25 cellular contexts compared by ENCODE assay signal in genomic region chr15:51443282-51443914, GRCh38.
DNase-seq lines count a peak whose midpoint lies in the region; ATAC-seq, FAIRE-seq and TF ChIP-seq lines count a peak whose summit lies in the region.
"Had no signal": no experiment of that assay in that cellular context is flagged by ENCODE, and none has a peak within 500 bp of the region (broad histone marks: within the 10 kb centered on the region; RNA-seq: fewer than 3 reads in every experiment).

No MANE protein-coding gene starts in this region.

- H3K36me3 ChIP-seq in Panc1 (ENCODE audit: control insufficient read depth, insufficient read depth, low read length) (no peaks in the 10 kb centered on the region), sigmoid colon (peaks cover 0 to 8% (median 2%) of the 10 kb centered on the region in 4 donors), breast epithelium (no peaks in the 10 kb centered on the region)

- TF ChIP-seq RAD21 in A549 (conservative IDR thresholded peaks at IDR 0.05 in 1 of 2, IDR thresholded peaks at IDR 0.05 in 1 of 2), result no peak

- H3K27ac ChIP-seq in A549, result no peak overlapping the region
- no peak overlapping the region for H3K27ac ChIP-seq in Panc1 (ENCODE audit: low read length)
- H3K27ac ChIP-seq in sigmoid colon, result no peak overlapping the region
- no peak overlapping the region for H3K27ac ChIP-seq in breast epithelium
- H3K27ac ChIP-seq: BLaER1 treated with 17β-estradiol and CSF1 and Interleukin-3, amounts not matched to agents 10 nM and 100 nM; RWPE1 had no signal

- in situ Hi-C loops in Panc1 (cut with HindIII; ENCODE audit: low pct_unique_long_range_greater_than_20kb, low sequenced_read_pairs), result no loop called here

- BruUV-seq in Panc1 (replicated peaks; lab: Mats Ljungman, UMichigan), result no TSS peak

- H3K27me3 ChIP-seq in Panc1 (ENCODE audit: control insufficient read depth, insufficient read depth, low read length) (no peaks in the 10 kb centered on the region), sigmoid colon (no peaks in the 10 kb centered on the region), breast epithelium (no peaks in the 10 kb centered on the region)
- H3K27me3 ChIP-seq: BLaER1 treated with 17β-estradiol and CSF1 and Interleukin-3, amounts not matched to agents 10 nM and 100 nM; MG63 had no signal

- H3K4me3 Mint-ChIP-seq in activated naive CD4-positive, alpha-beta T cell treated with anti-CD3 and anti-CD28 coated beads, Interleukin-2, amount 10 ng/mL, durations not matched to agents 7 days and 5 days, result no peak overlapping the region
- H3K4me3 Mint-ChIP-seq: CD4-positive, alpha-beta T cell had no signal

- TF ChIP-seq POLR2A in A549 (IDR thresholded peaks at IDR 0.05; ENCODE audit: low read length) (no peak), sigmoid colon (IDR thresholded peaks at IDR 0.05) (no peak), breast epithelium (IDR thresholded peaks at IDR 0.05) (no peak)

- H3K4me3 ChIP-seq in A549 (no peak overlapping the region), Panc1 (ENCODE audit: low read depth in 2 of 2, low read length in 2 of 2) (no peak overlapping the region), sigmoid colon (no peak overlapping the region), breast epithelium (no peak overlapping the region)
- H3K4me3 ChIP-seq: BLaER1 treated with 17β-estradiol and CSF1 and Interleukin-3, amounts not matched to agents 10 nM and 100 nM; MG63 had no signal

- CTCF ChIA-PET in A549 (lab: Yijun Ruan, JAX) (interaction anchor here (0.5 kb wide), 1 partner anchor 164 kb away, joined by 3 read pairs; no protein-coding TSS in a partner anchor), Panc1 (lab: Charles Lee) (no interaction called here)
- CTCF ChIA-PET in activated naive CD4-positive, alpha-beta T cell treated with anti-CD3 and anti-CD28 coated beads, Interleukin-2, amount 10 ng/mL, durations not matched to agents 7 days and 5 days (lab: Charles Lee), result no interaction called here

- H3K27ac Mint-ChIP-seq in activated naive CD4-positive, alpha-beta T cell treated with anti-CD3 and anti-CD28 coated beads, Interleukin-2, amount 10 ng/mL, durations not matched to agents 7 days and 5 days, result no peak overlapping the region
- H3K27ac Mint-ChIP-seq: CD4-positive, alpha-beta T cell had no signal

- H3K4me1 ChIP-seq in A549 (peaks cover 9% of the 10 kb centered on the region), Panc1 (ENCODE audit: control insufficient read depth, insufficient read depth, low read length) (no peaks in the 10 kb centered on the region), sigmoid colon (no peaks in the 10 kb centered on the region), breast epithelium (no peaks in the 10 kb centered on the region)
- H3K4me1 ChIP-seq: BLaER1 treated with 17β-estradiol and CSF1 and Interleukin-3, amounts not matched to agents 10 nM and 100 nM had no signal

- H3K9me3 Mint-ChIP-seq in activated naive CD4-positive, alpha-beta T cell treated with anti-CD3 and anti-CD28 coated beads, Interleukin-2, amount 10 ng/mL, durations not matched to agents 7 days and 5 days, result no peaks in the 10 kb centered on the region
- H3K9me3 Mint-ChIP-seq: CD4-positive, alpha-beta T cell had no signal

- intact Hi-C loops in Panc1 (cut with micrococcal nuclease; ENCODE audit: unreplicated experiment) (no loop called here), left colon (cut with DNase I, micrococcal nuclease) (no loop called here), sigmoid colon (cut with DNase I) (no loop called here), breast epithelium (cut with DNase I; ENCODE audit: low total_unique reads) (no loop called here)

- DNase-seq in A549 (ENCODE audit: low read depth in 1 of 2, low spot score in 1 of 2) (no peak), Panc1 (ENCODE audit: low read depth, low spot score) (no peak), left colon (no peak), sigmoid colon (peak; percentile 63), breast epithelium (ENCODE audit: low spot score in 2 of 2) (no peak), NOMO-1 treated with DMSO at 0.1 percent for 48 hours (lab: John Stamatoyannopoulos, UW; ENCODE audit: unreplicated experiment) (no peak)
- DNase-seq in stimulated activated CD4-positive, alpha-beta T cell treated with anti-CD3 and anti-CD28 coated beads, Interleukin-2, amount 100 ng/mL, for 48 hours, result no peak
- no peak for DNase-seq in activated naive CD4-positive, alpha-beta T cell treated with anti-CD3 and anti-CD28 coated beads, Interleukin-2, amount 10 ng/mL, durations not matched to agents 7 days and 5 days
- DNase-seq: AML-193; CD4-positive, alpha-beta T cell; COR-L47; DMS53; KG1; MG63; NCI-H1417; NCI-H1694; NCI-H2029 treated with DMSO at 0.1 percent for 48 hours; NCI-H2227 treated with DMSO at 0.1 percent for 48 hours; NCI-H526 treated with DMSO at 0.1 percent for 48 hours; SHP77 treated with DMSO at 0.1 percent for 48 hours had no signal

- WGBS in A549 (ENCODE audit: missing lambda C conversion rate), result 92% methylated on average over 4 of the region's 4 CpGs
- WGBS in sigmoid colon, 2 donors, result 95 to 98% methylated on average over 4 of the region's 4 CpGs

- POLR2A ChIA-PET in A549 (lab: Yijun Ruan, JAX) (no interaction called here), Panc1 (lab: Charles Lee) (no interaction called here)

- no peak overlapping the region for H3K4me2 ChIP-seq in A549
- H3K4me2 ChIP-seq: BLaER1 treated with 17β-estradiol and CSF1 and Interleukin-3, amounts not matched to agents 10 nM and 100 nM had no signal

- ATAC-seq in A549 (peak; percentile 16 to 47; a peak in 5 of 6 replicates), Panc1 (peak; percentile 59), left colon (peak; percentile 12)

- H3K27me3 Mint-ChIP-seq in activated naive CD4-positive, alpha-beta T cell treated with anti-CD3 and anti-CD28 coated beads, Interleukin-2, amount 10 ng/mL, durations not matched to agents 7 days and 5 days, result peaks cover 5% of the 10 kb centered on the region
- H3K27me3 Mint-ChIP-seq: CD4-positive, alpha-beta T cell had no signal

- TF ChIP-seq CTCF in A549 (IDR thresholded peaks at IDR 0.05) (no peak), Panc1 (IDR thresholded peaks at IDR 0.05) (no peak), sigmoid colon (IDR thresholded peaks at IDR 0.05) (no peak), breast epithelium (IDR thresholded peaks at IDR 0.05) (no peak)

- TF ChIP-seq EP300 in A549 (IDR thresholded peaks at IDR 0.05) (no peak), sigmoid colon (IDR thresholded peaks at IDR 0.05) (no peak)

- no peaks in the 10 kb centered on the region for H3K9me3 ChIP-seq in A549
- H3K9me3 ChIP-seq in Panc1 (ENCODE audit: control insufficient read depth, insufficient read depth, low read depth, low read length), result no peaks in the 10 kb centered on the region
- no peaks in the 10 kb centered on the region for H3K9me3 ChIP-seq in sigmoid colon
- H3K9me3 ChIP-seq in breast epithelium, result no peaks in the 10 kb centered on the region

- H3K4me1 Mint-ChIP-seq in activated naive CD4-positive, alpha-beta T cell treated with anti-CD3 and anti-CD28 coated beads, Interleukin-2, amount 10 ng/mL, durations not matched to agents 7 days and 5 days, result no peaks in the 10 kb centered on the region

- H3K36me3 Mint-ChIP-seq in activated naive CD4-positive, alpha-beta T cell treated with anti-CD3 and anti-CD28 coated beads, Interleukin-2, amount 10 ng/mL, durations not matched to agents 7 days and 5 days, result no peaks in the 10 kb centered on the region

- FAIRE-seq in A549 (lab: Jason Lieb, UNC), result no peak
- FAIRE-seq: A204.1, GM18507, H54 had no signal

TF ChIP-seq in A549, 52 proteins besides CTCF, POLR2A, EP300 and RAD21:
- no peak for TF ChIP-seq KDM1A (IDR thresholded peaks at IDR 0.05; ENCODE audit: low read depth)
- no peak for TF ChIP-seq ATOH8 (CRISPR knock-in tag; IDR thresholded peaks at IDR 0.05; ENCODE audit: low read depth)
- no peak for TF ChIP-seq MAFK (IDR thresholded peaks at IDR 0.05; ENCODE audit: partially characterized antibody)
